Comparison of ENCODE assay signal across 1 cellular context in the genomic region with DNA sequence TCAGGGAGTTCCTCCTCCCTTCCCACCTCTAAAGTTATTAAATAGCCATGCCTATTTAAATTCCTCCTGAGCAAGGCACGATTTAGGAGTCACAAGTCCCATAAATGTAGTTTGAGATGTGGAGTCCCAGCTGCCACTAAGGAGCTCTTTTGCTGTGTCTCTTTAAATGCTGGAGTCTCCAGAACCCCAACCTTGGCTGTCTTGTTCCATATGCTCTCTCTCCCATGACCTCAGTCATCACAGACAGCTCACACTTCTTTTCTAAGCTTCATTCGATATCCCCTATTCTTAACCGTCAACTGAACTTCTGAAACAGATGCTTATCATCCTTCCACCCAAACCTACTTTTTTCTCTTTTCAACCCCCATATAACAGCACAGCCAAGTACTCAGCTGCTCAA.
TF ChIP-seq lines count a peak whose summit lies in the region.

No MANE protein-coding gene starts in this region.

TF ChIP-seq in H1, 55 proteins besides CTCF, POLR2A, EP300 and RAD21 (continued from another document):
- TF ChIP-seq, protein P1, sequence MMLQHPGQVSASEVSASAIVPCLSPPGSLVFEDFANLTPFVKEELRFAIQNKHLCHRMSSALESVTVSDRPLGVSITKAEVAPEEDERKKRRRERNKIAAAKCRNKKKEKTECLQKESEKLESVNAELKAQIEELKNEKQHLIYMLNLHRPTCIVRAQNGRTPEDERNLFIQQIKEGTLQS (IDR thresholded peaks at IDR 0.05; ENCODE audit: insufficient read depth, low read depth, low read length): no peak
- TF ChIP-seq SP4 (IDR thresholded peaks at IDR 0.05; ENCODE audit: low read length) (no peak), KDM5A (IDR thresholded peaks at IDR 0.05; ENCODE audit: low read length) (no peak), CREB1 (IDR thresholded peaks at IDR 0.05) (no peak)
